Comparison of ENCODE assay signal across 27 cellular contexts in the genomic region with DNA sequence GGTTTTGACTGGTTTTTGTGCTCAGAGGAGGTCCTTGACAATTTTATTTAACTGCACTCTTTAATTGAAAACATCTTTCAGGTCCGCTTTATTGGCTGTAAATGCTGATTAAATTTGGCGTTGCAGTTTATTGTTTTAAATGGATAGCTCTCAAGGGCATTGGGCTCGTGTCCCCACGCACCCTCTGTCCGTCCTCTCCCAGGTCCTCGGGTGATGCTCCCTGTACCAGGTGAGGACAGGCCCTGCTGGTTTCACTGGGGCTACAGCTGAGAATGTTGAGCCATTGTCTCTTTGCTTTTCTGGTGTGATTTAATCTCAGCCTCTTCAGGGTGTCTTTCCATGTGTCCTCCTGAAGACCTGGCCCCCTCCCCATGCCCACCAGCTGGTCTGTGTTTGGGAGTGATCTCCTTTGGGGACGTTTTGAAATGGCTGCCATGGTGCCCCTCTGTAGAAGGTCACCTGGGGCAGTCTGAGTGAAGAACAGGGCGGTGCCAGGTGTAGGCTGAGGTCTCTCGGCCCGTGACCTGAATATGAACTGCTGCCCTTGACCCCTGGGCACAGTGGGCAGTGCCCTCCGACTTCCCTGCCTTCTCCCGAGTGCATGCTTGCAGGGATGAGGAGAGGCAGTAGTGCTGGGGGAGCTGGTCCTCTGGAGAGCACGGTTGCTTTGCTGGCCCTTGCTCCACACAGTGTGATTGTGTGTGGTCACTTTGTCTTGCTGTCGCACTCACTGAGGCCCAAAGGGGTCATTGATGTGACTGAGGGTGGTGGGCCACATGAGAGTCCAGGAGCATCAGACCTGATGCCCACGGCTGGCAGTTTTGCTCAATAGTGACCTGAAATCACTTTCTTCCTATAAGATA. TPM values are rescaled to one million over a fixed set of nuclear protein-coding genes. Genes with fewer than 3 reads are reported as not detected.
DNase-seq lines count a peak whose midpoint lies in the region; ATAC-seq, FAIRE-seq and TF ChIP-seq lines count a peak whose summit lies in the region.
"Had no signal": no experiment of that assay in that cellular context is flagged by ENCODE, and none has a peak within 500 bp of the region (broad histone marks: within the 10 kb centered on the region; RNA-seq: fewer than 3 reads in every experiment).

No MANE protein-coding gene starts in this region.

- H3K36me3 ChIP-seq in HEK293 (ENCODE audit: control insufficient read depth in 2 of 2, insufficient read depth in 1 of 2, low read length in 2 of 2): peaks cover 6 to 93% of the 10 kb centered on the region in 2 experiments; a peak in 2 of 3 replicates
- peaks cover 19% of the 10 kb centered on the region for H3K36me3 ChIP-seq in astrocyte (ENCODE audit: insufficient read depth, low read length)
- H3K36me3 ChIP-seq in HepG2 (replicated peaks in 1 of 2; ENCODE audit: control insufficient read depth in 1 of 2, insufficient read depth in 2 of 2, low read length in 2 of 2): peaks cover 53 to 76% of the 10 kb centered on the region in 2 experiments

- H3K27me3 ChIP-seq in astrocyte (ENCODE audit: insufficient read depth, low read length) (no peaks in the 10 kb centered on the region), HepG2 (ENCODE audit: control insufficient read depth in 1 of 2, insufficient read depth in 2 of 2, low read length in 2 of 2) (no peaks in the 10 kb centered on the region)
- H3K27me3 ChIP-seq: BE2C had no signal

- no peaks in the 10 kb centered on the region for H3K9me3 Mint-ChIP-seq in astrocyte (ENCODE audit: unreplicated experiment)
- no peaks in the 10 kb centered on the region for H3K9me3 Mint-ChIP-seq in stimulated activated effector memory CD8-positive, alpha-beta T cell treated with anti-CD3 and anti-CD28 coated beads, Interleukin-12 subunit alpha, Interleukin-12 subunit beta, amount 100 ng/mL, for 72 hours

- TF ChIP-seq EP300 in HepG2 (IDR thresholded peaks at IDR 0.05; ENCODE audit: low read depth in 2 of 2, low read length in 2 of 2): 0 out of 4 replicates have a peak, but pooled peaks of 1 of the 2 experiments have one; percentile 14
- TF ChIP-seq EP300 in HepG2 (CRISPR knock-in tag; IDR thresholded peaks at IDR 0.05; ENCODE audit: borderline replicate concordance): no peak

- BruUV-seq in HepG2 (replicated peaks; lab: Mats Ljungman, UMichigan): TSS peak; percentile 88

- TF ChIP-seq POLR2A in HepG2 (IDR thresholded peaks at IDR 0.05; ENCODE audit: insufficient read depth in 1 of 2, low read depth in 2 of 2, low read length in 2 of 2): no peak

- peaks cover 3% of the 10 kb centered on the region for H3K4me1 Mint-ChIP-seq in astrocyte (ENCODE audit: low read depth, unreplicated experiment)
- H3K4me1 Mint-ChIP-seq in stimulated activated effector memory CD8-positive, alpha-beta T cell treated with anti-CD3 and anti-CD28 coated beads, Interleukin-12 subunit alpha, Interleukin-12 subunit beta, amount 100 ng/mL, for 72 hours: no peaks in the 10 kb centered on the region

- peak; percentile 68 for ATAC-seq in HepG2
- no peak for ATAC-seq in stimulated activated effector memory CD8-positive, alpha-beta T cell treated with anti-CD3 and anti-CD28 coated beads, Interleukin-12 subunit alpha, Interleukin-12 subunit beta, amount 100 ng/mL, for 72 hours
- ATAC-seq in HG03280 (IDR thresholded peaks at IDR 0.05; ENCODE audit: unreplicated experiment): no peak

- intact Hi-C loops in HepG2 (cut with micrococcal nuclease; ENCODE audit: unreplicated experiment): loop anchor here (1.0 kb wide), 3 partner anchors 13 to 42 kb away; partner anchors contain the start of genes C20orf204 and PRPF6

- peaks cover 29% of the 10 kb centered on the region for H3K36me3 Mint-ChIP-seq in astrocyte (ENCODE audit: low read depth, unreplicated experiment)
- peaks cover 95% of the 10 kb centered on the region for H3K36me3 Mint-ChIP-seq in stimulated activated effector memory CD8-positive, alpha-beta T cell treated with anti-CD3 and anti-CD28 coated beads, Interleukin-12 subunit alpha, Interleukin-12 subunit beta, amount 100 ng/mL, for 72 hours

- POLR2A ChIA-PET in HEK293 (lab: Yijun Ruan, JAX): no interaction called here
- POLR2A ChIA-PET in HepG2 (lab: Yijun Ruan, JAX): interaction anchor here (0.6 to 5.0 kb wide), 23 partner anchors 9 to 286 kb away, joined by 3 to 81 read pairs (median 4); partner anchors contain the start of genes C20orf204, PRPF6, SAMD10 and SOX18

- H3K9ac ChIP-seq in astrocyte (ENCODE audit: low read length): no peak overlapping the region
- H3K9ac ChIP-seq in HepG2 (ENCODE audit: insufficient read depth, low read depth, low read length): peak overlapping the region; percentile 71
- H3K9ac ChIP-seq: GM23248, KMS-11, SK-N-SH had no signal

- TF ChIP-seq CTCF in HEK293 (tag by site-specific recombination; IDR thresholded peaks at IDR 0.05) (no peak), astrocyte (IDR thresholded peaks at IDR 0.05; ENCODE audit: insufficient read depth, low read depth, low read length) (no peak), HepG2 (CRISPR knock-in tag; IDR thresholded peaks at IDR 0.05) (0 out of 2 replicates have a peak, but pooled peaks have one; percentile 4)

- no peak overlapping the region for H3K4me3 ChIP-seq in HEK293 (ENCODE audit: low read depth, low read length)
- no peak overlapping the region for H3K4me3 ChIP-seq in astrocyte (ENCODE audit: insufficient read depth, low read depth, low read length)
- peak overlapping the region in 2 of 3 experiments; percentile 17 to 63; a peak in 4 of 6 replicates for H3K4me3 ChIP-seq in HepG2 (replicated peaks in 1 of 3; ENCODE audit: insufficient read depth in 1 of 3, low read depth in 2 of 3, low read length in 3 of 3)
- H3K4me3 ChIP-seq: GM23248 had no signal

- H2AFZ ChIP-seq in astrocyte (ENCODE audit: low read depth, low read length) (no peak overlapping the region), HepG2 (ENCODE audit: low read length) (no peak overlapping the region)
- H2AFZ ChIP-seq: GM23248 had no signal

- FAIRE-seq in astrocyte (lab: Jason Lieb, UNC) (no peak), HepG2 (lab: Jason Lieb, UNC) (peak; percentile 12)
- FAIRE-seq: GM12891, HTR-8/SVneo had no signal

- DNase-seq in astrocyte (ENCODE audit: low read depth): no peak
- no peak for DNase-seq in HepG2 (ENCODE audit: low spot score)
- DNase-seq in stimulated activated effector memory CD8-positive, alpha-beta T cell treated with anti-CD3 and anti-CD28 coated beads, Interleukin-12 subunit alpha, Interleukin-12 subunit beta, amount 100 ng/mL, for 72 hours (ENCODE audit: low spot score in 2 of 2): no peak
- no peak for DNase-seq in SIG-M5 treated with dmso at 0.1 percent for 504 hours (lab: John Stamatoyannopoulos, UW; ENCODE audit: unreplicated experiment)
- no peak for DNase-seq in NOMO-1 treated with DMSO at 0.1 percent for 48 hours (lab: John Stamatoyannopoulos, UW; ENCODE audit: unreplicated experiment)
- DNase-seq: BE2C; CD4-positive, CD25-positive, alpha-beta regulatory T cell; COR-L47; DMS 273 treated with DMSO at 0.1 percent for 48 hours; DND-41; GM23248; HCEC 1CT; IMR-90; NCI-H1105; NCI-H146; NCI-H2029 treated with DMSO at 0.1 percent for 48 hours; NCI-H2171; NCI-H345; NCI-H524; NCI-H82; Right ventricle myocardium superior; SK-N-SH had no signal

- H4K20me1 ChIP-seq in astrocyte (ENCODE audit: insufficient read depth, low read length) (peaks cover 43% of the 10 kb centered on the region), HepG2 (ENCODE audit: insufficient read depth, low read length) (no peaks in the 10 kb centered on the region)

- H3K79me2 ChIP-seq in astrocyte (ENCODE audit: insufficient read depth, low read length): no peaks in the 10 kb centered on the region
- H3K79me2 ChIP-seq in HepG2 (ENCODE audit: insufficient read depth, low read length): peaks cover 4% of the 10 kb centered on the region

- CTCF ChIA-PET in HEK293 (lab: Yijun Ruan, JAX) (no interaction called here), HepG2 (lab: Yijun Ruan, JAX; ENCODE audit: low intra/inter-chr PET ratio, low total read pairs) (interaction anchor here (1.3 kb wide), 1 partner anchor 46 kb away, joined by 4 read pairs; no protein-coding TSS in a partner anchor)

- H3K9me3 ChIP-seq in HEK293 (ENCODE audit: control insufficient read depth, insufficient read depth, low read depth, low read length): no peaks in the 10 kb centered on the region
- H3K9me3 ChIP-seq in astrocyte (ENCODE audit: insufficient read depth, low read depth, low read length): no peaks in the 10 kb centered on the region
- H3K9me3 ChIP-seq in HepG2 (ENCODE audit: low read length): no peaks in the 10 kb centered on the region
- H3K9me3 ChIP-seq: BE2C, SK-N-SH had no signal

- 38% methylated on average over 15 of the region's 15 CpGs for WGBS in HepG2 (ENCODE audit: low lambda C conversion rate)

- in situ Hi-C loops in HepG2 (cut with HindIII; ENCODE audit: extremely low pct_ligation_motif_present, low pct_unique_long_range_greater_than_20kb): loop anchor here (5.0 kb wide), 1 partner anchor 41 kb away; the partner anchor contains the start of gene PRPF6

- no peak; the same call in 1 of the 2 replicates for TF ChIP-seq RAD21 in HepG2 (CRISPR knock-in tag; IDR thresholded peaks at IDR 0.05)

- H3K27ac ChIP-seq in HEK293 (ENCODE audit: extremely low read depth, low read depth, low read length): no peak overlapping the region
- no peak overlapping the region for H3K27ac ChIP-seq in astrocyte (ENCODE audit: low read depth, low read length)
- peak overlapping the region; percentile 92 for H3K27ac ChIP-seq in HepG2 (ENCODE audit: extremely low read length, insufficient read depth, low read length)
- H3K27ac ChIP-seq: GM23248, KMS-11 had no signal

- H3K27ac Mint-ChIP-seq in astrocyte (ENCODE audit: unreplicated experiment): peak overlapping the region; percentile 18
- peak overlapping the region; percentile 32 for H3K27ac Mint-ChIP-seq in stimulated activated effector memory CD8-positive, alpha-beta T cell treated with anti-CD3 and anti-CD28 coated beads, Interleukin-12 subunit alpha, Interleukin-12 subunit beta, amount 100 ng/mL, for 72 hours
- H3K27ac Mint-ChIP-seq: CD4-positive, CD25-positive, alpha-beta regulatory T cell had no signal

- no peak overlapping the region for H3K4me3 Mint-ChIP-seq in astrocyte (ENCODE audit: unreplicated experiment)
- H3K4me3 Mint-ChIP-seq in stimulated activated effector memory CD8-positive, alpha-beta T cell treated with anti-CD3 and anti-CD28 coated beads, Interleukin-12 subunit alpha, Interleukin-12 subunit beta, amount 100 ng/mL, for 72 hours: no peak overlapping the region
- H3K4me3 Mint-ChIP-seq: CD4-positive, CD25-positive, alpha-beta regulatory T cell had no signal

- H3K27me3 Mint-ChIP-seq in astrocyte (ENCODE audit: low read depth, unreplicated experiment): no peaks in the 10 kb centered on the region
- H3K27me3 Mint-ChIP-seq: CD4-positive, CD25-positive, alpha-beta regulatory T cell had no signal

- no peak overlapping the region for H3K4me2 ChIP-seq in astrocyte (ENCODE audit: low read length)
- peak overlapping the region; percentile 84 for H3K4me2 ChIP-seq in HepG2 (ENCODE audit: low read depth, low read length)
- H3K4me2 ChIP-seq: KMS-11, SK-N-SH had no signal

- H3K4me1 ChIP-seq in HEK293 (ENCODE audit: control insufficient read depth, insufficient read depth, low read length) (no peaks in the 10 kb centered on the region), astrocyte (ENCODE audit: insufficient read depth, low read length) (no peaks in the 10 kb centered on the region), HepG2 (ENCODE audit: insufficient read depth, low read length) (peaks cover 42% of the 10 kb centered on the region)

RNA-seq across cellular contexts. Expression of gene C20orf204, which starts 12.5 kb away (rescaled TPM):
- total RNA-seq in astrocyte (0.75 and 0.99 TPM in 2 replicates), HepG2 (2016; rRNA removed; fragmentation: Illumina TruSeq; extraction: Trizol) (36.8 and 80.0 TPM in 2 replicates)
- 48.6 and 61.3 TPM in 2 replicates for total RNA-seq in HepG2 (2016; cell fraction: cytosol; rRNA removed; fragmentation: Illumina TruSeq; extraction: Trizol; ENCODE audit: low read depth)
- total RNA-seq in HepG2 (2016; cell fraction: insoluble cytoplasmic fraction; rRNA removed; fragmentation: Illumina TruSeq; extraction: Trizol): 39.0 and 80.0 TPM in 2 replicates
- total RNA-seq in HepG2 (2016; cell fraction: membrane; rRNA removed; fragmentation: Illumina TruSeq; extraction: Trizol): 57.5 and 77.5 TPM in 2 replicates
- total RNA-seq in HepG2 (2016; cell fraction: nucleus; rRNA removed; fragmentation: Illumina TruSeq; extraction: Trizol): 68.2 and 72.7 TPM in 2 replicates
- 22.1 and 27.2 TPM in 2 replicates for polyA plus RNA-seq in HepG2 (2011; rRNA removed)
- 22.8 and 58.2 TPM in 2 replicates for polyA plus RNA-seq in HepG2 (2011; cell fraction: cytosol; rRNA removed)
- 143 and 193 TPM in 2 replicates for polyA plus RNA-seq in HepG2 (2011; cell fraction: nucleus; rRNA removed)
- polyA plus RNA-seq in HepG2 (2012): 13.4 and 16.2 TPM in 2 replicates
- polyA plus RNA-seq in HepG2 (2016; cell fraction: cytosol; fragmentation: Illumina TruSeq; extraction: Trizol; ENCODE audit: low read depth): 59.0 and 74.0 TPM in 2 replicates
- 48.7 and 49.5 TPM in 2 replicates for polyA plus RNA-seq in HepG2 (2016; cell fraction: insoluble cytoplasmic fraction; fragmentation: Illumina TruSeq; extraction: Trizol; ENCODE audit: low read depth)
- 58.9 and 64.4 TPM in 2 replicates for polyA plus RNA-seq in HepG2 (2016; cell fraction: membrane; fragmentation: Illumina TruSeq; extraction: Trizol; ENCODE audit: low read depth)
- 152 and 164 TPM in 2 replicates for polyA plus RNA-seq in HepG2 (2016; cell fraction: nucleus; fragmentation: Illumina TruSeq; extraction: Trizol; ENCODE audit: insufficient read depth, low read depth)
- 1.8 and 19.7 TPM in 2 replicates for polyA minus RNA-seq in HepG2 (2011; rRNA and poly(A)+ RNA removed; ENCODE audit: low replicate concordance)
- polyA minus RNA-seq in HepG2 (2011; cell fraction: cytosol; rRNA and poly(A)+ RNA removed): 15.0 and 21.9 TPM in 2 replicates
- 21.8 and 31.2 TPM in 2 replicates for polyA minus RNA-seq in HepG2 (2011; cell fraction: nucleus; rRNA and poly(A)+ RNA removed)

RNA-seq across cellular contexts. Expression of gene SOX18, which starts 25.9 kb away (rescaled TPM):
- total RNA-seq in astrocyte (0.52 and 0.60 TPM in 2 replicates), HepG2 (2016; rRNA removed; fragmentation: Illumina TruSeq; extraction: Trizol) (1.3 and 1.9 TPM in 2 replicates)
- 1.1 and 1.6 TPM in 2 replicates for total RNA-seq in HepG2 (2016; cell fraction: cytosol; rRNA removed; fragmentation: Illumina TruSeq; extraction: Trizol; ENCODE audit: low read depth)
- 0.94 and 1.8 TPM in 2 replicates for total RNA-seq in HepG2 (2016; cell fraction: insoluble cytoplasmic fraction; rRNA removed; fragmentation: Illumina TruSeq; extraction: Trizol)
- 2.7 and 3.0 TPM in 2 replicates for total RNA-seq in HepG2 (2016; cell fraction: membrane; rRNA removed; fragmentation: Illumina TruSeq; extraction: Trizol)
- 1.4 and 2.1 TPM in 2 replicates for total RNA-seq in HepG2 (2016; cell fraction: nucleus; rRNA removed; fragmentation: Illumina TruSeq; extraction: Trizol)
- polyA plus RNA-seq in HepG2 (2011; rRNA removed): 1.6 and 2.0 TPM in 2 replicates
- 1.1 and 2.3 TPM in 2 replicates for polyA plus RNA-seq in HepG2 (2011; cell fraction: cytosol; rRNA removed)
- polyA plus RNA-seq in HepG2 (2011; cell fraction: nucleus; rRNA removed): 8.4 and 10.3 TPM in 2 replicates
- polyA plus RNA-seq in HepG2 (2012): 2.4 and 3.1 TPM in 2 replicates
- 1.8 and 1.9 TPM in 2 replicates for polyA plus RNA-seq in HepG2 (2016; cell fraction: cytosol; fragmentation: Illumina TruSeq; extraction: Trizol; ENCODE audit: low read depth)
- polyA plus RNA-seq in HepG2 (2016; cell fraction: insoluble cytoplasmic fraction; fragmentation: Illumina TruSeq; extraction: Trizol; ENCODE audit: low read depth): 7.2 and 8.4 TPM in 2 replicates
- 3.3 and 4.0 TPM in 2 replicates for polyA plus RNA-seq in HepG2 (2016; cell fraction: membrane; fragmentation: Illumina TruSeq; extraction: Trizol; ENCODE audit: low read depth)
- 9.0 and 10.0 TPM in 2 replicates for polyA plus RNA-seq in HepG2 (2016; cell fraction: nucleus; fragmentation: Illumina TruSeq; extraction: Trizol; ENCODE audit: insufficient read depth, low read depth)
- polyA minus RNA-seq in HepG2 (2011; rRNA and poly(A)+ RNA removed; ENCODE audit: low replicate concordance): 0.28 and 1.8 TPM in 2 replicates
- polyA minus RNA-seq in HepG2 (2011; cell fraction: cytosol; rRNA and poly(A)+ RNA removed): 1.9 and 4.0 TPM in 2 replicates
- 0.77 and 0.87 TPM in 2 replicates for polyA minus RNA-seq in HepG2 (2011; cell fraction: nucleus; rRNA and poly(A)+ RNA removed)
- total RNA-seq: CD4-positive, CD25-positive, alpha-beta regulatory T cell; GM23248; IMR-90 had no signal
- polyA plus RNA-seq: CD4-positive, CD25-positive, alpha-beta regulatory T cell; GM23248; IMR-90; SK-N-SH had no signal

RNA-seq across cellular contexts. Expression of gene TCEA2, which starts 39.5 kb away (rescaled TPM):
- 52.4 and 53.1 TPM in 2 replicates for total RNA-seq in astrocyte
- total RNA-seq in HepG2 (2016; rRNA removed; fragmentation: Illumina TruSeq; extraction: Trizol): 25.9 and 33.7 TPM in 2 replicates
- total RNA-seq in HepG2 (2016; cell fraction: cytosol; rRNA removed; fragmentation: Illumina TruSeq; extraction: Trizol; ENCODE audit: low read depth): 58.0 and 75.2 TPM in 2 replicates
- 25.2 and 31.6 TPM in 2 replicates for total RNA-seq in HepG2 (2016; cell fraction: insoluble cytoplasmic fraction; rRNA removed; fragmentation: Illumina TruSeq; extraction: Trizol)
- total RNA-seq in HepG2 (2016; cell fraction: membrane; rRNA removed; fragmentation: Illumina TruSeq; extraction: Trizol): 54.3 and 70.5 TPM in 2 replicates
- 19.6 and 25.2 TPM in 2 replicates for total RNA-seq in HepG2 (2016; cell fraction: nucleus; rRNA removed; fragmentation: Illumina TruSeq; extraction: Trizol)
- polyA plus RNA-seq in HepG2 (2011; rRNA removed): 28.1 and 36.8 TPM in 2 replicates
- 22.9 and 25.9 TPM in 2 replicates for polyA plus RNA-seq in HepG2 (2011; cell fraction: cytosol; rRNA removed)
- 101 and 106 TPM in 2 replicates for polyA plus RNA-seq in HepG2 (2011; cell fraction: nucleus; rRNA removed)
- polyA plus RNA-seq in HepG2 (2012): 70.9 and 75.4 TPM in 2 replicates
- polyA plus RNA-seq in HepG2 (2016; cell fraction: cytosol; fragmentation: Illumina TruSeq; extraction: Trizol; ENCODE audit: low read depth): 308 and 317 TPM in 2 replicates
- 54.5 and 74.5 TPM in 2 replicates for polyA plus RNA-seq in HepG2 (2016; cell fraction: insoluble cytoplasmic fraction; fragmentation: Illumina TruSeq; extraction: Trizol; ENCODE audit: low read depth)
- polyA plus RNA-seq in HepG2 (2016; cell fraction: membrane; fragmentation: Illumina TruSeq; extraction: Trizol; ENCODE audit: low read depth): 232 and 236 TPM in 2 replicates
- polyA plus RNA-seq in HepG2 (2016; cell fraction: nucleus; fragmentation: Illumina TruSeq; extraction: Trizol; ENCODE audit: insufficient read depth, low read depth): 80.5 and 83.8 TPM in 2 replicates
- 42.1 and 65.5 TPM in 2 replicates for polyA minus RNA-seq in HepG2 (2011; rRNA and poly(A)+ RNA removed; ENCODE audit: low replicate concordance)
- 21.6 and 27.5 TPM in 2 replicates for polyA minus RNA-seq in HepG2 (2011; cell fraction: cytosol; rRNA and poly(A)+ RNA removed)
- 32.7 and 36.6 TPM in 2 replicates for polyA minus RNA-seq in HepG2 (2011; cell fraction: nucleus; rRNA and poly(A)+ RNA removed)

RNA-seq across cellular contexts. Expression of gene PRPF6, which starts 42.6 kb away (rescaled TPM):
- total RNA-seq in astrocyte (52.3 and 52.6 TPM in 2 replicates), HepG2 (2016; rRNA removed; fragmentation: Illumina TruSeq; extraction: Trizol) (101 and 127 TPM in 2 replicates)
- total RNA-seq in HepG2 (2016; cell fraction: cytosol; rRNA removed; fragmentation: Illumina TruSeq; extraction: Trizol; ENCODE audit: low read depth): 28.1 and 30.5 TPM in 2 replicates
- 101 and 116 TPM in 2 replicates for total RNA-seq in HepG2 (2016; cell fraction: insoluble cytoplasmic fraction; rRNA removed; fragmentation: Illumina TruSeq; extraction: Trizol)
- 51.1 and 54.9 TPM in 2 replicates for total RNA-seq in HepG2 (2016; cell fraction: membrane; rRNA removed; fragmentation: Illumina TruSeq; extraction: Trizol)
- 68.1 and 77.4 TPM in 2 replicates for total RNA-seq in HepG2 (2016; cell fraction: nucleus; rRNA removed; fragmentation: Illumina TruSeq; extraction: Trizol)
- 63.7 and 65.3 TPM in 2 replicates for polyA plus RNA-seq in HepG2 (2011; rRNA removed)
- polyA plus RNA-seq in HepG2 (2011; cell fraction: cytosol; rRNA removed): 58.9 and 67.6 TPM in 2 replicates
- polyA plus RNA-seq in HepG2 (2011; cell fraction: nucleus; rRNA removed): 82.2 and 84.5 TPM in 2 replicates
- 79.5 and 80.7 TPM in 2 replicates for polyA plus RNA-seq in HepG2 (2012)
- 41.2 and 42.1 TPM in 2 replicates for polyA plus RNA-seq in HepG2 (2016; cell fraction: cytosol; fragmentation: Illumina TruSeq; extraction: Trizol; ENCODE audit: low read depth)
- polyA plus RNA-seq in HepG2 (2016; cell fraction: insoluble cytoplasmic fraction; fragmentation: Illumina TruSeq; extraction: Trizol; ENCODE audit: low read depth): 130 and 149 TPM in 2 replicates
- 56.1 and 60.4 TPM in 2 replicates for polyA plus RNA-seq in HepG2 (2016; cell fraction: membrane; fragmentation: Illumina TruSeq; extraction: Trizol; ENCODE audit: low read depth)
- 122 TPM in 2 replicates for polyA plus RNA-seq in HepG2 (2016; cell fraction: nucleus; fragmentation: Illumina TruSeq; extraction: Trizol; ENCODE audit: insufficient read depth, low read depth)
- polyA minus RNA-seq in HepG2 (2011; rRNA and poly(A)+ RNA removed; ENCODE audit: low replicate concordance): 50.1 and 75.7 TPM in 2 replicates
- 46.1 and 51.9 TPM in 2 replicates for polyA minus RNA-seq in HepG2 (2011; cell fraction: cytosol; rRNA and poly(A)+ RNA removed)
- polyA minus RNA-seq in HepG2 (2011; cell fraction: nucleus; rRNA and poly(A)+ RNA removed): 44.4 and 50.5 TPM in 2 replicates

RNA-seq across cellular contexts. Expression of gene SAMD10, which starts 44.1 kb away (rescaled TPM):
- 2.7 and 4.3 TPM in 2 replicates for total RNA-seq in astrocyte
- total RNA-seq in HepG2 (2016; rRNA removed; fragmentation: Illumina TruSeq; extraction: Trizol): 5.1 and 6.1 TPM in 2 replicates
- total RNA-seq in HepG2 (2016; cell fraction: cytosol; rRNA removed; fragmentation: Illumina TruSeq; extraction: Trizol; ENCODE audit: low read depth): 3.8 and 3.9 TPM in 2 replicates
- total RNA-seq in HepG2 (2016; cell fraction: insoluble cytoplasmic fraction; rRNA removed; fragmentation: Illumina TruSeq; extraction: Trizol): 4.7 and 6.8 TPM in 2 replicates
- total RNA-seq in HepG2 (2016; cell fraction: membrane; rRNA removed; fragmentation: Illumina TruSeq; extraction: Trizol): 7.9 and 9.1 TPM in 2 replicates
- total RNA-seq in HepG2 (2016; cell fraction: nucleus; rRNA removed; fragmentation: Illumina TruSeq; extraction: Trizol): 5.9 and 6.0 TPM in 2 replicates
- polyA plus RNA-seq in HepG2 (2011; rRNA removed): 11.0 and 11.8 TPM in 2 replicates
- 5.2 and 8.8 TPM in 2 replicates for polyA plus RNA-seq in HepG2 (2011; cell fraction: cytosol; rRNA removed)
- 51.4 and 63.7 TPM in 2 replicates for polyA plus RNA-seq in HepG2 (2011; cell fraction: nucleus; rRNA removed)
- 6.2 and 8.9 TPM in 2 replicates for polyA plus RNA-seq in HepG2 (2012)
- polyA plus RNA-seq in HepG2 (2016; cell fraction: cytosol; fragmentation: Illumina TruSeq; extraction: Trizol; ENCODE audit: low read depth): 8.7 and 9.1 TPM in 2 replicates
- 8.4 and 12.7 TPM in 2 replicates for polyA plus RNA-seq in HepG2 (2016; cell fraction: insoluble cytoplasmic fraction; fragmentation: Illumina TruSeq; extraction: Trizol; ENCODE audit: low read depth)
- 15.2 and 15.4 TPM in 2 replicates for polyA plus RNA-seq in HepG2 (2016; cell fraction: membrane; fragmentation: Illumina TruSeq; extraction: Trizol; ENCODE audit: low read depth)
- 20.5 and 24.8 TPM in 2 replicates for polyA plus RNA-seq in HepG2 (2016; cell fraction: nucleus; fragmentation: Illumina TruSeq; extraction: Trizol; ENCODE audit: insufficient read depth, low read depth)
- polyA minus RNA-seq in HepG2 (2011; rRNA and poly(A)+ RNA removed; ENCODE audit: low replicate concordance): 3.7 and 5.9 TPM in 2 replicates
- polyA minus RNA-seq in HepG2 (2011; cell fraction: cytosol; rRNA and poly(A)+ RNA removed): 4.8 and 6.0 TPM in 2 replicates
- polyA minus RNA-seq in HepG2 (2011; cell fraction: nucleus; rRNA and poly(A)+ RNA removed): 3.3 and 4.0 TPM in 2 replicates

Comparison
In these comparisons a context has a peak if more than half of its experiments do, and no peak if none do; other contexts are left out.
1. H3K4me3 ChIP-seq: peak in HepG2 (2 of 3); none in HEK293 (single experiment) and astrocyte (single experiment).
2. RNA of gene C20orf204, which starts 12.5 kb away (total RNA-seq): 36.8 to 80.0 TPM in HepG2; 0.75 to 0.99 TPM in astrocyte; every median in the first group is over 10 times any median in the second.
3. Of the 63 proteins assayed by ChIP-seq in both HepG2 and HEK293: peak only in HepG2: CTCF, MYNN, PRDM4, RBAK, SALL2, YY1 and 8 more; only in HEK293: none; in both: none; in neither: 49.